In genomic region chr2:40038646-40039045, GRCh38 we compare ENCODE assay signal across 17 cellular contexts.
"Had no signal": no experiment of that assay in that cellular context is flagged by ENCODE, and none has a peak within 500 bp of the region (broad histone marks: within the 10 kb centered on the region; RNA-seq: fewer than 3 reads in every experiment).

No MANE protein-coding gene starts in this region.

- H3K27me3 ChIP-seq: tibial nerve had no signal

- DNase-seq: activated CD4-positive, alpha-beta T cell treated with anti-CD3 and anti-CD28 coated beads for 48 hours; activated CD8-positive, alpha-beta T cell treated with anti-CD3 and anti-CD28 coated beads for 36 hours; activated effector memory CD4-positive, alpha-beta T cell treated with Interleukin-2 at 50 U/mL for 16 hours; activated naive CD4-positive, alpha-beta T cell treated with anti-CD3 and anti-CD28 coated beads, Interleukin-2, amount 50 U/mL, for 16 hours; activated T-cell treated with anti-CD3 and anti-CD28 coated beads, Interleukin-2, amount 50 U/mL, for 4 hours; kidney glomerular epithelial cell; occipital lobe; right cardiac atrium; small intestine; stimulated activated CD4-positive, alpha-beta T cell treated with anti-CD3 and anti-CD28 coated beads, Interleukin-4, amount 100 ng/mL, for 24 hours; stimulated activated naive CD4-positive, alpha-beta T cell treated with Interleukin-2 at 50 U/mL for 16 hours; substantia nigra; T-helper 1 cell; T1000 had no signal

- H3K4me1 ChIP-seq: tibial nerve had no signal

- H3K36me3 ChIP-seq: tibial nerve had no signal

- H3K27ac ChIP-seq: tibial nerve had no signal

- H3K9me3 Mint-ChIP-seq: activated CD8-positive, alpha-beta T cell treated with anti-CD3 and anti-CD28 coated beads for 36 hours; activated T-cell treated with anti-CD3 and anti-CD28 coated beads, Interleukin-2, amount 50 U/mL, for 4 hours had no signal

- H3K4me3 Mint-ChIP-seq: activated CD8-positive, alpha-beta T cell treated with anti-CD3 and anti-CD28 coated beads for 36 hours; activated T-cell treated with anti-CD3 and anti-CD28 coated beads, Interleukin-2, amount 50 U/mL, for 4 hours; nephron had no signal

- H3K4me3 ChIP-seq: tibial nerve had no signal

- H3K27ac Mint-ChIP-seq: activated CD8-positive, alpha-beta T cell treated with anti-CD3 and anti-CD28 coated beads for 36 hours; nephron; progenitor cell of endocrine pancreas had no signal
